ENCODE assay signal across 13 cellular contexts in genomic region chr6:71388068-71388744, GRCh38.
DNase-seq lines count a peak whose midpoint lies in the region; ATAC-seq and TF ChIP-seq lines count a peak whose summit lies in the region.
"Had no signal": no experiment of that assay in that cellular context is flagged by ENCODE, and none has a peak within 500 bp of the region (broad histone marks: within the 10 kb centered on the region; RNA-seq: fewer than 3 reads in every experiment).

No MANE protein-coding gene starts in this region.

- H3K4me1 ChIP-seq in tibial artery (peaks cover 0 to 69% (median 21%) of the 10 kb centered on the region in 4 donors), OCI-LY7 (ENCODE audit: insufficient read depth, low read length, poor library complexity, severe bottlenecking) (no peaks in the 10 kb centered on the region), BE2C (no peaks in the 10 kb centered on the region)

- peaks cover 0 to 3% (median 0%) of the 10 kb centered on the region in 3 donors for H3K36me3 ChIP-seq in tibial artery
- no peaks in the 10 kb centered on the region for H3K36me3 ChIP-seq in OCI-LY7 (ENCODE audit: insufficient read depth, low read length)
- no peaks in the 10 kb centered on the region for H3K36me3 ChIP-seq in BE2C
- H3K36me3 ChIP-seq: neutrophil, thoracic aorta had no signal

- H3K4me3 ChIP-seq in choroid plexus epithelial cell (ENCODE audit: low read depth, low read length) (no peak overlapping the region), tibial artery (no peak overlapping the region), OCI-LY7 (ENCODE audit: low read depth, low read length, poor library complexity, severe bottlenecking) (no peak overlapping the region), BE2C (ENCODE audit: low read depth, low read length) (no peak overlapping the region)
- H3K4me3 ChIP-seq: heart right ventricle, thoracic aorta had no signal

- no peaks in the 10 kb centered on the region for H3K9me3 ChIP-seq in tibial artery
- H3K9me3 ChIP-seq in OCI-LY7 (ENCODE audit: low read length): no peaks in the 10 kb centered on the region
- H3K9me3 ChIP-seq in BE2C: no peaks in the 10 kb centered on the region
- H3K9me3 ChIP-seq: heart right ventricle, neutrophil, thoracic aorta had no signal

- peak; percentile 80 for ATAC-seq in GM19463 (IDR thresholded peaks at IDR 0.05; ENCODE audit: unreplicated experiment)
- peak; percentile 69 for ATAC-seq in HG03354 (IDR thresholded peaks at IDR 0.05; ENCODE audit: poor library complexity, severe bottlenecking, unreplicated experiment)
- ATAC-seq: heart right ventricle had no signal

- DNase-seq in choroid plexus epithelial cell (ENCODE audit: low read depth): peak; percentile 60
- DNase-seq in tibial artery: no peak
- no peak for DNase-seq in OCI-LY7 (ENCODE audit: low spot score)
- DNase-seq in stimulated activated CD4-positive, alpha-beta T cell treated with anti-CD3 and anti-CD28 coated beads, Interleukin-4, amount 100 ng/mL, for 4 hours: no peak
- DNase-seq in BE2C: no peak
- DNase-seq: activated CD4-positive, alpha-beta T cell treated with anti-CD3 and anti-CD28 coated beads, Interleukin-2, amount 10 ng/mL, durations not matched to agents 24 days and 14 days; H7; heart right ventricle; NCI-H2081 treated with DMSO at 0.1 percent for 48 hours had no signal

- peak overlapping the region; percentile 19 to 29 for H3K27ac ChIP-seq in tibial artery
- no peak overlapping the region for H3K27ac ChIP-seq in OCI-LY7 (ENCODE audit: low read depth, low read length, poor library complexity, severe bottlenecking)
- H3K27ac ChIP-seq: neutrophil, thoracic aorta had no signal

- H3K79me2 ChIP-seq in OCI-LY7 (ENCODE audit: insufficient read depth, low read depth, low read length): no peaks in the 10 kb centered on the region

- H3K4me2 ChIP-seq in OCI-LY7 (ENCODE audit: low read length): no peak overlapping the region

- no peak overlapping the region for H2AFZ ChIP-seq in OCI-LY7 (ENCODE audit: low read length)

- no peaks in the 10 kb centered on the region for H3K9me2 ChIP-seq in OCI-LY7 (ENCODE audit: insufficient read depth, low read length)

- no peaks in the 10 kb centered on the region for H4K20me1 ChIP-seq in OCI-LY7 (ENCODE audit: insufficient read depth, low read length)

- CTCF ChIA-PET in OCI-LY7 (lab: Charles Lee; ENCODE audit: unreplicated experiment): no interaction called here

- TF ChIP-seq CTCF in choroid plexus epithelial cell (conservative IDR thresholded peaks at IDR 0.05; ENCODE audit: low read depth, low read length) (no peak), tibial artery (IDR thresholded peaks at IDR 0.05) (no peak), OCI-LY7 (conservative IDR thresholded peaks at IDR 0.05; ENCODE audit: low read length) (no peak), BE2C (IDR thresholded peaks at IDR 0.05; ENCODE audit: low read depth, low read length) (no peak)

- no TSS peak for BruUV-seq in OCI-LY7 (replicated peaks; lab: Mats Ljungman, UMichigan)

- POLR2A ChIA-PET in OCI-LY7 (lab: Charles Lee): interaction anchor here (0.8 to 1.3 kb wide), 2 partner anchors 8 to 19 kb away, joined by 3 to 4 read pairs; no protein-coding TSS in a partner anchor

- intact Hi-C loops in tibial artery (cut with DNase I; ENCODE audit: low total_unique reads): no loop called here
- intact Hi-C loops in OCI-LY7 (cut with micrococcal nuclease; ENCODE audit: unreplicated experiment): no loop called here

- H3K27me3 ChIP-seq in tibial artery (no peaks in the 10 kb centered on the region), BE2C (peaks cover 22% of the 10 kb centered on the region)
- H3K27me3 ChIP-seq: heart right ventricle had no signal
